In the genomic region with DNA sequence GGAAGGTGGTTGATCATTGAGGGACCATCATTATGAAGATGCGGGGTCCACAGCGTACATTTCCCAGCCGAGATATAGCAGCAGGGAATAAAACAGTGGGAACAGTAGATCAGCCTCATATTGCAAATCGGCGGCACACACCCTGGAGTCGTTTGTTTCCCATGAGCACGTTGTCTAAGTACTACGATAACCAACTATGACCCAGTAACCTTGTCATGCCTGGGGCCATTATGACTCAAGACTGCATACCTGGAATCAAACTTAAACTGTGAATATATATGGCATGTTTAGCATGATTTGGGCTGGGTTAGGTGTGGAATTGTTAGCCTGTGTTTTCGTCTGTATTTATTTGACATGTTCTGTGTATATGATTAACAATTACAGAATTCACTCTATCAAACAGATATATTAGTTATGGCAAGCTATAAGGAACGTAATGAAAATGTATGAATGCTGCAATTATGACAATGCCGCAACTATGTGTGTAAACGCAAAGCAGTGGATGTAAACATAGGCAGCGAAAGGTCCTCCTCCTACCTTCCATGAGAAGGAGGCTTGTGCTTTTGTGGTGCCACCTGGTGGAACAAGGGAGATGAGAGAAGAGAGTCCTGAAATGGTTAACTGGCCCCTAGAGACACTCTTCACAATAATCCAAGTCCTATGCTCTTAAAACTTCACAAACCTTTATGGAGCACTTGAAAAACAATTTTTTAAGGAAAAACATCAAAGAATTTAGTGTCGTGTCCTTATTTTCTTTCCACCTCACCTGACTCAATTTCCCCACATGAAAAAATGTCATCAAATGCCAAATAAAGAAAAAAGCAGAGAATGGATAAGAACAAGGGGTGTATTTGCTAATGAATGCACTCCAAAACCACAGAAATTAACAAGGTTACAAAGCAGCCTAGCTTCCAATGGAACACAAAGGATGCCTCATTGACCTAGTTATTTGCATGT, we compare ENCODE assay signal across 10 cellular contexts. TPM values are rescaled to one million over a fixed set of nuclear protein-coding genes. Genes with fewer than 3 reads are reported as not detected.
A peak's percentile ranks its signal among the peaks of the same experiment; 100 is the strongest.
DNase-seq lines count a peak whose midpoint lies in the region; FAIRE-seq and TF ChIP-seq lines count a peak whose summit lies in the region.
"Had no signal": no experiment of that assay in that cellular context is flagged by ENCODE, and none has a peak within 500 bp of the region (broad histone marks: within the 10 kb centered on the region; RNA-seq: fewer than 3 reads in every experiment).

No MANE protein-coding gene starts in this region.

- FAIRE-seq in GM19239 (lab: Jason Lieb, UNC), result no peak
- FAIRE-seq: TTC549 had no signal

- DNase-seq in COLO829 (ENCODE audit: low spot score) (peak; percentile 21), GM19239 (ENCODE audit: insufficient read length, low spot score) (peak; percentile 12), NCI-H748 treated with DMSO at 0.1 percent for 48 hours (lab: John Stamatoyannopoulos, UW) (peak; percentile 57), fibroblast of the aortic adventitia (ENCODE audit: low read depth) (peak; percentile 20), NCI-H146 treated with DMSO at 0.1 percent for 48 hours (lab: John Stamatoyannopoulos, UW; ENCODE audit: unreplicated experiment) (no peak), globus pallidus (ENCODE audit: low spot score) (no peak), occipital lobe (lab: John Stamatoyannopoulos, UW) (no peak)
- DNase-seq in activated CD4-positive, alpha-beta T cell treated with anti-CD3 and anti-CD28 coated beads for 1 hour, result no peak

- peak; percentile 15 for TF ChIP-seq CTCF in fibroblast of the aortic adventitia (IDR thresholded peaks at IDR 0.05; ENCODE audit: insufficient read depth, low read length)

- H3K4me3 ChIP-seq in fibroblast of the aortic adventitia (ENCODE audit: low read depth, low read length), result no peak overlapping the region
- H3K4me3 ChIP-seq: gastroesophageal sphincter had no signal

RNA-seq across cellular contexts. Expression of a gene that starts 47.1 kb away (rescaled TPM):
- total RNA-seq in fibroblast of the aortic adventitia (ENCODE audit: low replicate concordance), result 13.9 and 57.0 TPM in 2 replicates
- total RNA-seq in occipital lobe, result 11.2 TPM

Comparison
In these comparisons a context has a peak if more than half of its experiments do, and no peak if none do; other contexts are left out.
1. DNase-seq: peak in COLO829 (single experiment), GM19239 (single experiment), NCI-H748 treated with DMSO at 0.1 percent for 48 hours (single experiment) and fibroblast of the aortic adventitia (single experiment); none in NCI-H146 treated with DMSO at 0.1 percent for 48 hours (single experiment), activated CD4-positive, alpha-beta T cell treated with anti-CD3 and anti-CD28 coated beads for 1 hour (single experiment), globus pallidus (single experiment) and occipital lobe (single experiment).